Comparison of ENCODE assay signal across 1 cellular context in the genomic region with DNA sequence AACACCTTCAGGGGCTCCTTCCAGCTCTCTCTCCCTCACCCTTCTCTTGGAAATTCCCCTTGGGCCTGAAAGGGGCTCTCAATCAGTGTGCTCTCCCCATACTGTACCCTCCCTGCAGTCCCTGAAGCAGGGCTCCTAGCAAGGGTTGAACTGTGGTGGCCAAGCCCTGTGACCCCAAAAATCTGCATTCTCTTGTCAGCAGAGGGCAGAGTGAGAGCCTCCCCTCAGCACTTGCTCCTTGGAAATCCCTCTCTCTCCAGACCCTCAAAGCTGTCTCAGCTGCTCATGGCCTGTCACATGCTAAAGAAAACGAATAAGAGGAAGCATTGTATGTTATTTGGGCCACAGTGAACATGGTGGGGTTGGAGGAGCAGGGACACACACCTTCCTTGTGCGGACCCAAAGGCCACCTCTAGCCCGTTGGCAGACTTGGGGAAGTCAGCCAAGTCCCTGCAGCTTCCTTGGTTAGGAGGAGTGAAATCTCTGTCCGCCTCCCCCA.
TF ChIP-seq lines count a peak whose summit lies in the region.

No MANE protein-coding gene starts in this region.

TF ChIP-seq in GM23338, 12 proteins besides CTCF, POLR2A, EP300 and RAD21 (continued from another document):
- TF ChIP-seq, protein P1, sequence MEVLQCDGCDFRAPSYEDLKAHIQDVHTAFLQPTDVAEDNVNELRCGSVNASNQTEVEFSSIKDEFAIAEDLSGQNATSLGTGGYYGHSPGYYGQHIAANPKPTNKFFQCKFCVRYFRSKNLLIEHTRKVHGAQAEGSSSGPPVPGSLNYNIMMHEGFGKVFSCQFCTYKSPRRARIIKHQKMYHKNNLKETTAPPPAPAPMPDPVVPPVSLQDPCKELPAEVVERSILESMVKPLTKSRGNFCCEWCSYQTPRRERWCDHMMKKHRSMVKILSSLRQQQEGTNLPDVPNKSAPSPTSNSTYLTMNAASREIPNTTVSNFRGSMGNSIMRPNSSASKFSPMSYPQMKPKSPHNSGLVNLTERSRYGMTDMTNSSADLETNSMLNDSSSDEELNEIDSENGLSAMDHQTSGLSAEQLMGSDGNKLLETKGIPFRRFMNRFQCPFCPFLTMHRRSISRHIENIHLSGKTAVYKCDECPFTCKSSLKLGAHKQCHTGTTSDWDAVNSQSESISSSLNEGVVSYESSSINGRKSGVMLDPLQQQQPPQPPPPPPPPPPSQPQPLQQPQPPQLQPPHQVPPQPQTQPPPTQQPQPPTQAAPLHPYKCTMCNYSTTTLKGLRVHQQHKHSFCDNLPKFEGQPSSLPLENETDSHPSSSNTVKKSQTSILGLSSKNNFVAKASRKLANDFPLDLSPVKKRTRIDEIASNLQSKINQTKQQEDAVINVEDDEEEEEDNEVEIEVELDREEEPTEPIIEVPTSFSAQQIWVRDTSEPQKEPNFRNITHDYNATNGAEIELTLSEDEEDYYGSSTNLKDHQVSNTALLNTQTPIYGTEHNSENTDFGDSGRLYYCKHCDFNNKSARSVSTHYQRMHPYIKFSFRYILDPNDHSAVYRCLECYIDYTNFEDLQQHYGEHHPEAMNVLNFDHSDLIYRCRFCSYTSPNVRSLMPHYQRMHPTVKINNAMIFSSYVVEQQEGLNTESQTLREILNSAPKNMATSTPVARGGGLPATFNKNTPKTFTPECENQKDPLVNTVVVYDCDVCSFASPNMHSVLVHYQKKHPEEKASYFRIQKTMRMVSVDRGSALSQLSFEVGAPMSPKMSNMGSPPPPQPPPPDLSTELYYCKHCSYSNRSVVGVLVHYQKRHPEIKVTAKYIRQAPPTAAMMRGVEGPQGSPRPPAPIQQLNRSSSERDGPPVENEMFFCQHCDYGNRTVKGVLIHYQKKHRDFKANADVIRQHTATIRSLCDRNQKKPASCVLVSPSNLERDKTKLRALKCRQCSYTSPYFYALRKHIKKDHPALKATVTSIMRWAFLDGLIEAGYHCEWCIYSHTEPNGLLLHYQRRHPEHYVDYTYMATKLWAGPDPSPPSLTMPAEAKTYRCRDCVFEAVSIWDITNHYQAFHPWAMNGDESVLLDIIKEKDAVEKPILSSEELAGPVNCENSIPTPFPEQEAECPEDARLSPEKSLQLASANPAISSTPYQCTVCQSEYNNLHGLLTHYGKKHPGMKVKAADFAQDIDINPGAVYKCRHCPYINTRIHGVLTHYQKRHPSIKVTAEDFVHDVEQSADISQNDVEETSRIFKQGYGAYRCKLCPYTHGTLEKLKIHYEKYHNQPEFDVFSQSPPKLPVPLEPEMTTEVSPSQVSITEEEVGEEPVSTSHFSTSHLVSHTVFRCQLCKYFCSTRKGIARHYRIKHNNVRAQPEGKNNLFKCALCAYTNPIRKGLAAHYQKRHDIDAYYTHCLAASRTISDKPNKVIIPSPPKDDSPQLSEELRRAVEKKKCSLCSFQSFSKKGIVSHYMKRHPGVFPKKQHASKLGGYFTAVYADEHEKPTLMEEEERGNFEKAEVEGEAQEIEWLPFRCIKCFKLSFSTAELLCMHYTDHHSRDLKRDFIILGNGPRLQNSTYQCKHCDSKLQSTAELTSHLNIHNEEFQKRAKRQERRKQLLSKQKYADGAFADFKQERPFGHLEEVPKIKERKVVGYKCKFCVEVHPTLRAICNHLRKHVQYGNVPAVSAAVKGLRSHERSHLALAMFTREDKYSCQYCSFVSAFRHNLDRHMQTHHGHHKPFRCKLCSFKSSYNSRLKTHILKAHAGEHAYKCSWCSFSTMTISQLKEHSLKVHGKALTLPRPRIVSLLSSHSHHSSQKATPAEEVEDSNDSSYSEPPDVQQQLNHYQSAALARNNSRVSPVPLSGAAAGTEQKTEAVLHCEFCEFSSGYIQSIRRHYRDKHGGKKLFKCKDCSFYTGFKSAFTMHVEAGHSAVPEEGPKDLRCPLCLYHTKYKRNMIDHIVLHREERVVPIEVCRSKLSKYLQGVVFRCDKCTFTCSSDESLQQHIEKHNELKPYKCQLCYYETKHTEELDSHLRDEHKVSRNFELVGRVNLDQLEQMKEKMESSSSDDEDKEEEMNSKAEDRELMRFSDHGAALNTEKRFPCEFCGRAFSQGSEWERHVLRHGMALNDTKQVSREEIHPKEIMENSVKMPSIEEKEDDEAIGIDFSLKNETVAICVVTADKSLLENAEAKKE (CRISPR knock-in tag; IDR thresholded peaks at IDR 0.05): no peak
- TF ChIP-seq POLR2AphosphoS5 (IDR thresholded peaks at IDR 0.05; ENCODE audit: low read depth) (no peak), NANOG (IDR thresholded peaks at IDR 0.05; ENCODE audit: borderline replicate concordance) (no peak), ZNF114 (CRISPR knock-in tag; IDR thresholded peaks at IDR 0.05) (no peak), CREB1 (CRISPR knock-in tag; IDR thresholded peaks at IDR 0.05; ENCODE audit: low read depth) (no peak)
